Comparison of ENCODE assay signal across 1 cellular context in genomic region chr10:125521721-125522680, GRCh38.
TF ChIP-seq lines count a peak whose summit lies in the region.

No MANE protein-coding gene starts in this region.

TF ChIP-seq in K562, 482 proteins besides CTCF, POLR2A, EP300 and RAD21 (continued from another document and continues in another):
- TF ChIP-seq, protein P1, sequence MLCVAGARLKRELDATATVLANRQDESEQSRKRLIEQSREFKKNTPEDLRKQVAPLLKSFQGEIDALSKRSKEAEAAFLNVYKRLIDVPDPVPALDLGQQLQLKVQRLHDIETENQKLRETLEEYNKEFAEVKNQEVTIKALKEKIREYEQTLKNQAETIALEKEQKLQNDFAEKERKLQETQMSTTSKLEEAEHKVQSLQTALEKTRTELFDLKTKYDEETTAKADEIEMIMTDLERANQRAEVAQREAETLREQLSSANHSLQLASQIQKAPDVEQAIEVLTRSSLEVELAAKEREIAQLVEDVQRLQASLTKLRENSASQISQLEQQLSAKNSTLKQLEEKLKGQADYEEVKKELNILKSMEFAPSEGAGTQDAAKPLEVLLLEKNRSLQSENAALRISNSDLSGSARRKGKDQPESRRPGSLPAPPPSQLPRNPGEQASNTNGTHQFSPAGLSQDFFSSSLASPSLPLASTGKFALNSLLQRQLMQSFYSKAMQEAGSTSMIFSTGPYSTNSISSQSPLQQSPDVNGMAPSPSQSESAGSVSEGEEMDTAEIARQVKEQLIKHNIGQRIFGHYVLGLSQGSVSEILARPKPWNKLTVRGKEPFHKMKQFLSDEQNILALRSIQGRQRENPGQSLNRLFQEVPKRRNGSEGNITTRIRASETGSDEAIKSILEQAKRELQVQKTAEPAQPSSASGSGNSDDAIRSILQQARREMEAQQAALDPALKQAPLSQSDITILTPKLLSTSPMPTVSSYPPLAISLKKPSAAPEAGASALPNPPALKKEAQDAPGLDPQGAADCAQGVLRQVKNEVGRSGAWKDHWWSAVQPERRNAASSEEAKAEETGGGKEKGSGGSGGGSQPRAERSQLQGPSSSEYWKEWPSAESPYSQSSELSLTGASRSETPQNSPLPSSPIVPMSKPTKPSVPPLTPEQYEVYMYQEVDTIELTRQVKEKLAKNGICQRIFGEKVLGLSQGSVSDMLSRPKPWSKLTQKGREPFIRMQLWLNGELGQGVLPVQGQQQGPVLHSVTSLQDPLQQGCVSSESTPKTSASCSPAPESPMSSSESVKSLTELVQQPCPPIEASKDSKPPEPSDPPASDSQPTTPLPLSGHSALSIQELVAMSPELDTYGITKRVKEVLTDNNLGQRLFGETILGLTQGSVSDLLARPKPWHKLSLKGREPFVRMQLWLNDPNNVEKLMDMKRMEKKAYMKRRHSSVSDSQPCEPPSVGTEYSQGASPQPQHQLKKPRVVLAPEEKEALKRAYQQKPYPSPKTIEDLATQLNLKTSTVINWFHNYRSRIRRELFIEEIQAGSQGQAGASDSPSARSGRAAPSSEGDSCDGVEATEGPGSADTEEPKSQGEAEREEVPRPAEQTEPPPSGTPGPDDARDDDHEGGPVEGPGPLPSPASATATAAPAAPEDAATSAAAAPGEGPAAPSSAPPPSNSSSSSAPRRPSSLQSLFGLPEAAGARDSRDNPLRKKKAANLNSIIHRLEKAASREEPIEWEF (CRISPR knock-in tag; IDR thresholded peaks at IDR 0.05): no peak
- TF ChIP-seq, protein P2, sequence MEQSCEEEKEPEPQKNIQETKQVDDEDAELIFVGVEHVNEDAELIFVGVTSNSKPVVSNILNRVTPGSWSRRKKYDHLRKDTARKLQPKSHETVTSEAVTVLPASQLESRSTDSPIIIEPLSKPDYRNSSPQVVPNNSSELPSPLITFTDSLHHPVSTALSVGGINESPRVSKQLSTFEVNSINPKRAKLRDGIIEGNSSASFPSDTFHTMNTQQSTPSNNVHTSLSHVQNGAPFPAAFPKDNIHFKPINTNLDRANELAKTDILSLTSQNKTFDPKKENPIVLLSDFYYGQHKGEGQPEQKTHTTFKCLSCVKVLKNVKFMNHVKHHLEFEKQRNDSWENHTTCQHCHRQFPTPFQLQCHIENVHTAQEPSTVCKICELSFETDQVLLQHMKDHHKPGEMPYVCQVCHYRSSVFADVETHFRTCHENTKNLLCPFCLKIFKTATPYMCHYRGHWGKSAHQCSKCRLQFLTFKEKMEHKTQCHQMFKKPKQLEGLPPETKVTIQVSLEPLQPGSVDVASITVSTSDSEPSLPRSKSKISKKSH (CRISPR knock-in tag; IDR thresholded peaks at IDR 0.05): no peak
- TF ChIP-seq RBM25 (IDR thresholded peaks at IDR 0.05; ENCODE audit: low read depth, low read length, severe bottlenecking): no peak
- TF ChIP-seq RUNX1 (IDR thresholded peaks at IDR 0.05; ENCODE audit: low read depth): no peak
- no peak for TF ChIP-seq DPF2 (IDR thresholded peaks at IDR 0.05)
- TF ChIP-seq, protein P3, sequence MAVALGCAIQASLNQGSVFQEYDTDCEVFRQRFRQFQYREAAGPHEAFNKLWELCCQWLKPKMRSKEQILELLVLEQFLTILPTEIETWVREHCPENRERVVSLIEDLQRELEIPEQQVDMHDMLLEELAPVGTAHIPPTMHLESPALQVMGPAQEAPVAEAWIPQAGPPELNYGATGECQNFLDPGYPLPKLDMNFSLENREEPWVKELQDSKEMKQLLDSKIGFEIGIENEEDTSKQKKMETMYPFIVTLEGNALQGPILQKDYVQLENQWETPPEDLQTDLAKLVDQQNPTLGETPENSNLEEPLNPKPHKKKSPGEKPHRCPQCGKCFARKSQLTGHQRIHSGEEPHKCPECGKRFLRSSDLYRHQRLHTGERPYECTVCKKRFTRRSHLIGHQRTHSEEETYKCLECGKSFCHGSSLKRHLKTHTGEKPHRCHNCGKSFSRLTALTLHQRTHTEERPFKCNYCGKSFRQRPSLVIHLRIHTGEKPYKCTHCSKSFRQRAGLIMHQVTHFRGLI (CRISPR knock-in tag; IDR thresholded peaks at IDR 0.05): no peak
- TF ChIP-seq ETS1 (conservative IDR thresholded peaks at IDR 0.05; ENCODE audit: control insufficient read depth, low read depth, low read length): no peak
- no peak for TF ChIP-seq PPARD (CRISPR knock-in tag; IDR thresholded peaks at IDR 0.05)
- TF ChIP-seq HIVEP1 (CRISPR knock-in tag; IDR thresholded peaks at IDR 0.05): no peak
- no peak for TF ChIP-seq ZNF324 (CRISPR knock-in tag; IDR thresholded peaks at IDR 0.05)
- TF ChIP-seq, protein P4, sequence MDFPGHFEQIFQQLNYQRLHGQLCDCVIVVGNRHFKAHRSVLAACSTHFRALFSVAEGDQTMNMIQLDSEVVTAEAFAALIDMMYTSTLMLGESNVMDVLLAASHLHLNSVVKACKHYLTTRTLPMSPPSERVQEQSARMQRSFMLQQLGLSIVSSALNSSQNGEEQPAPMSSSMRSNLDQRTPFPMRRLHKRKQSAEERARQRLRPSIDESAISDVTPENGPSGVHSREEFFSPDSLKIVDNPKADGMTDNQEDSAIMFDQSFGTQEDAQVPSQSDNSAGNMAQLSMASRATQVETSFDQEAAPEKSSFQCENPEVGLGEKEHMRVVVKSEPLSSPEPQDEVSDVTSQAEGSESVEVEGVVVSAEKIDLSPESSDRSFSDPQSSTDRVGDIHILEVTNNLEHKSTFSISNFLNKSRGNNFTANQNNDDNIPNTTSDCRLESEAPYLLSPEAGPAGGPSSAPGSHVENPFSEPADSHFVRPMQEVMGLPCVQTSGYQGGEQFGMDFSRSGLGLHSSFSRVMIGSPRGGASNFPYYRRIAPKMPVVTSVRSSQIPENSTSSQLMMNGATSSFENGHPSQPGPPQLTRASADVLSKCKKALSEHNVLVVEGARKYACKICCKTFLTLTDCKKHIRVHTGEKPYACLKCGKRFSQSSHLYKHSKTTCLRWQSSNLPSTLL (IDR thresholded peaks at IDR 0.05): no peak
- TF ChIP-seq NR4A1 (CRISPR knock-in tag; IDR thresholded peaks at IDR 0.05): no peak
- no peak for TF ChIP-seq NR4A1 (tag; IDR thresholded peaks at IDR 0.05)
- no peak for TF ChIP-seq PHF8 (IDR thresholded peaks at IDR 0.05; ENCODE audit: borderline replicate concordance, low read length)
- no peak for TF ChIP-seq THRAP3 (IDR thresholded peaks at IDR 0.05; ENCODE audit: borderline replicate concordance)
- TF ChIP-seq KLF1 (tag; IDR thresholded peaks at IDR 0.05): no peak
- no peak for TF ChIP-seq NCOA1 (IDR thresholded peaks at IDR 0.05; ENCODE audit: low read depth)
- TF ChIP-seq E2F6 (IDR thresholded peaks at IDR 0.05; ENCODE audit: borderline replicate concordance in 1 of 2, extremely low read depth in 1 of 2, insufficient read depth in 1 of 2, insufficient read length in 1 of 2, low read depth in 1 of 2, low read length in 1 of 2, poor library complexity in 1 of 2, severe bottlenecking in 1 of 2): peak in 1 of 2 experiments; percentile 40
- no peak for TF ChIP-seq GATAD2A (IDR thresholded peaks at IDR 0.05)
- TF ChIP-seq ATF1 (CRISPR knock-in tag; IDR thresholded peaks at IDR 0.05): no peak
- TF ChIP-seq ATF1 (tag; IDR thresholded peaks at IDR 0.05): no peak
- no peak for TF ChIP-seq FIP1L1 (IDR thresholded peaks at IDR 0.05; ENCODE audit: low read depth, low read length, poor library complexity, severe bottlenecking)
- no peak for TF ChIP-seq REST (CRISPR knock-in tag; IDR thresholded peaks at IDR 0.05; ENCODE audit: low read depth)
- TF ChIP-seq PRDM10 (IDR thresholded peaks at IDR 0.05; ENCODE audit: partially characterized antibody): no peak
- TF ChIP-seq MYC (IDR thresholded peaks at IDR 0.05; ENCODE audit: low read depth, low read length): 0 out of 2 replicates have a peak, but pooled peaks have one; percentile 15
- TF ChIP-seq MYC (CRISPR knock-in tag; IDR thresholded peaks at IDR 0.05; ENCODE audit: borderline replicate concordance, low read depth): no peak
- no peak for TF ChIP-seq SREBF2 (CRISPR knock-in tag; IDR thresholded peaks at IDR 0.05)
- TF ChIP-seq, protein P5, sequence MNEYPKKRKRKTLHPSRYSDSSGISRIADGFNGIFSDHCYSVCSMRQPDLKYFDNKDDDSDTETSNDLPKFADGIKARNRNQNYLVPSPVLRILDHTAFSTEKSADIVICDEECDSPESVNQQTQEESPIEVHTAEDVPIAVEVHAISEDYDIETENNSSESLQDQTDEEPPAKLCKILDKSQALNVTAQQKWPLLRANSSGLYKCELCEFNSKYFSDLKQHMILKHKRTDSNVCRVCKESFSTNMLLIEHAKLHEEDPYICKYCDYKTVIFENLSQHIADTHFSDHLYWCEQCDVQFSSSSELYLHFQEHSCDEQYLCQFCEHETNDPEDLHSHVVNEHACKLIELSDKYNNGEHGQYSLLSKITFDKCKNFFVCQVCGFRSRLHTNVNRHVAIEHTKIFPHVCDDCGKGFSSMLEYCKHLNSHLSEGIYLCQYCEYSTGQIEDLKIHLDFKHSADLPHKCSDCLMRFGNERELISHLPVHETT (CRISPR knock-in tag; conservative IDR thresholded peaks at IDR 0.05 in 1 of 2, IDR thresholded peaks at IDR 0.05 in 1 of 2): no peak
- TF ChIP-seq, protein P6, sequence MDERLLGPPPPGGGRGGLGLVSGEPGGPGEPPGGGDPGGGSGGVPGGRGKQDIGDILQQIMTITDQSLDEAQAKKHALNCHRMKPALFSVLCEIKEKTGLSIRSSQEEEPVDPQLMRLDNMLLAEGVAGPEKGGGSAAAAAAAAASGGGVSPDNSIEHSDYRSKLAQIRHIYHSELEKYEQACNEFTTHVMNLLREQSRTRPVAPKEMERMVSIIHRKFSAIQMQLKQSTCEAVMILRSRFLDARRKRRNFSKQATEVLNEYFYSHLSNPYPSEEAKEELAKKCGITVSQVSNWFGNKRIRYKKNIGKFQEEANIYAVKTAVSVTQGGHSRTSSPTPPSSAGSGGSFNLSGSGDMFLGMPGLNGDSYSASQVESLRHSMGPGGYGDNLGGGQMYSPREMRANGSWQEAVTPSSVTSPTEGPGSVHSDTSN (CRISPR knock-in tag; IDR thresholded peaks at IDR 0.05; ENCODE audit: low read depth): no peak
- TF ChIP-seq, protein P6 (tag; conservative IDR thresholded peaks at IDR 0.05; ENCODE audit: low read depth): no peak
- TF ChIP-seq NFYB (IDR thresholded peaks at IDR 0.05; ENCODE audit: extremely low read depth, insufficient read length): no peak
